ENCODE assay signal across 17 cellular contexts in the genomic region with DNA sequence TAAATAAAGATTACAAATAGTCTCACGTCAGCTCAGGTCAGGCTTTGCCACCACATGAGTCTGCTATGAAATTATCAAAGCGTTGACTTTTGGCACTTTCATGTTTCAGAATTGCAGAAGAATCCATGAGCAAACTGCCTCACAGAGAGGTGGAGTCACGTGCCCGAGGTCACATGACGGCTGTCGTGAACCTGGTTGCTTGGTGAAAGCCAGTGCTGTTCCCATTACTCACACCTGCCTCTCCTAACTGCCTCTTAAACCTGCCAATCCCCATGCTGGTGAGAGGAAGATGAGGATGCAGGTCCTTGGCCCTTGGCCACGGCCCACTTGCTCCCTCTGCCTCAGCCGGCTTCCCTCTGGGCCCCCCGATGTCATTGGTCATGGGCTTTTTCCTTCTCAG.
A peak's percentile ranks its signal among the peaks of the same experiment; 100 is the strongest.
DNase-seq lines count a peak whose midpoint lies in the region; ATAC-seq, FAIRE-seq and TF ChIP-seq lines count a peak whose summit lies in the region.
"Had no signal": no experiment of that assay in that cellular context is flagged by ENCODE, and none has a peak within 500 bp of the region (broad histone marks: within the 10 kb centered on the region; RNA-seq: fewer than 3 reads in every experiment).

No MANE protein-coding gene starts in this region.

- H3K79me2 ChIP-seq in HepG2 (ENCODE audit: insufficient read depth, low read length) (no peaks in the 10 kb centered on the region), GM12878 (ENCODE audit: control insufficient read depth, insufficient read depth, low read length) (no peaks in the 10 kb centered on the region)

- H3K9me3 ChIP-seq in HepG2 (ENCODE audit: low read length), result no peaks in the 10 kb centered on the region
- no peaks in the 10 kb centered on the region for H3K9me3 ChIP-seq in right lobe of liver
- no peaks in the 10 kb centered on the region; the same call in 2 of the 3 replicates for H3K9me3 ChIP-seq in GM12878 (replicated peaks; ENCODE audit: control insufficient read depth, insufficient read depth, low read length)
- H3K9me3 ChIP-seq in esophagus muscularis mucosa, result no peaks in the 10 kb centered on the region
- H3K9me3 ChIP-seq: BLaER1, HAP-1 had no signal

- in situ Hi-C loops in HepG2 (cut with HindIII; ENCODE audit: extremely low pct_ligation_motif_present, low pct_unique_long_range_greater_than_20kb) (no loop called here), GM12878 (cut with MboI) (no loop called here)

- ATAC-seq in HepG2 (no peak), right lobe of liver (no peak), GM12878 (no peak), GM19023 (IDR thresholded peaks at IDR 0.05; ENCODE audit: unreplicated experiment) (no peak), HG03432 (IDR thresholded peaks at IDR 0.05; ENCODE audit: unreplicated experiment) (no peak)

- no peak overlapping the region for H3K9ac ChIP-seq in HepG2 (ENCODE audit: insufficient read depth, low read depth, low read length)
- no peak overlapping the region for H3K9ac ChIP-seq in GM12878 (ENCODE audit: control insufficient read depth, insufficient read depth, low read length)
- H3K9ac ChIP-seq: BLaER1, KMS-11 had no signal

- H3K4me2 ChIP-seq in HepG2 (ENCODE audit: low read depth, low read length) (no peak overlapping the region), GM12878 (ENCODE audit: control insufficient read depth, insufficient read depth) (no peak overlapping the region)
- H3K4me2 ChIP-seq: BLaER1, KMS-11 had no signal

- FAIRE-seq in HepG2 (lab: Jason Lieb, UNC) (no peak), GM12878 (lab: Jason Lieb, UNC) (no peak)
- FAIRE-seq: GM18507, HTR-8/SVneo had no signal

- H4K20me1 ChIP-seq in HepG2 (ENCODE audit: insufficient read depth, low read length) (no peaks in the 10 kb centered on the region), GM12878 (ENCODE audit: control insufficient read depth, insufficient read depth) (no peaks in the 10 kb centered on the region)
- H4K20me1 ChIP-seq: BLaER1 had no signal

- POLR2A ChIA-PET in HepG2 (lab: Yijun Ruan, JAX), result no interaction called here
- POLR2A ChIA-PET in GM12878 (lab: Charles Lee), result no interaction called here

- no peak overlapping the region for H3K4me3 ChIP-seq in HepG2 (replicated peaks in 1 of 3; ENCODE audit: insufficient read depth in 1 of 3, low read depth in 2 of 3, low read length in 3 of 3)
- H3K4me3 ChIP-seq in right lobe of liver, result no peak overlapping the region
- H3K4me3 ChIP-seq in GM12878, result no peak overlapping the region
- H3K4me3 ChIP-seq in esophagus muscularis mucosa, result no peak overlapping the region
- H3K4me3 ChIP-seq: BLaER1, HAP-1 had no signal

- 30% methylated on average over 8 of the region's 9 CpGs for WGBS in HepG2 (ENCODE audit: low lambda C conversion rate)
- 68% methylated on average over 8 of the region's 9 CpGs for WGBS in right lobe of liver (ENCODE audit: insufficient coverage, low coverage, low lambda C conversion rate, missing lambda C conversion rate)
- 39% methylated on average over 9 of the region's 9 CpGs for WGBS in GM12878 (ENCODE audit: insufficient coverage, insufficient replicate concordance, low lambda C conversion rate, missing lambda C conversion rate)
- WGBS in esophagus muscularis mucosa, result 78% methylated on average over 9 of the region's 9 CpGs

- SMC1A ChIA-PET in GM12878 (lab: Charles Lee; ENCODE audit: uncharacterized antibody, unreplicated experiment), result no interaction called here

- TF ChIP-seq POLR2A in HepG2 (IDR thresholded peaks at IDR 0.05; ENCODE audit: insufficient read depth in 1 of 2, low read depth in 2 of 2, low read length in 2 of 2) (no peak), right lobe of liver (IDR thresholded peaks at IDR 0.05) (no peak), GM12878 (IDR thresholded peaks at IDR 0.05; ENCODE audit: low read depth, low read length) (no peak), esophagus muscularis mucosa (IDR thresholded peaks at IDR 0.05; ENCODE audit: low read depth) (no peak)

- no peak for DNase-seq in HepG2 (ENCODE audit: low spot score)
- DNase-seq in right lobe of liver, result no peak
- DNase-seq in GM12878 (ENCODE audit: low read depth, low spot score), result no peak
- DNase-seq in esophagus muscularis mucosa (ENCODE audit: extremely low spot score), result peak; percentile 88
- DNase-seq in COLO668 (lab: John Stamatoyannopoulos, UW; ENCODE audit: unreplicated experiment), result no peak
- DNase-seq: AML-193; CD8-positive, alpha-beta memory T cell; DMS53; GF-D8; GOT3 had no signal

- TF ChIP-seq CTCF in HepG2 (CRISPR knock-in tag; IDR thresholded peaks at IDR 0.05), result no peak
- no peak for TF ChIP-seq CTCF in right lobe of liver (IDR thresholded peaks at IDR 0.05)
- TF ChIP-seq CTCF in GM12878 (IDR thresholded peaks at IDR 0.05 in 2 of 3, conservative IDR thresholded peaks at IDR 0.05 in 1 of 3; ENCODE audit: control insufficient read depth in 2 of 3, extremely low read depth in 1 of 3, insufficient read depth in 1 of 3, low read depth in 3 of 3, low read length in 3 of 3), result no peak
- TF ChIP-seq CTCF in esophagus muscularis mucosa (IDR thresholded peaks at IDR 0.05), result no peak

- CTCF ChIA-PET in HepG2 (lab: Yijun Ruan, JAX; ENCODE audit: low intra/inter-chr PET ratio, low total read pairs) (no interaction called here), GM12878 (lab: Yijun Ruan, JAX) (no interaction called here)

- TF ChIP-seq RAD21 in HepG2 (CRISPR knock-in tag; IDR thresholded peaks at IDR 0.05) (no peak), GM12878 (IDR thresholded peaks at IDR 0.05; ENCODE audit: insufficient read depth, low read depth, low read length) (no peak)

- TF ChIP-seq EP300 in HepG2 (IDR thresholded peaks at IDR 0.05; ENCODE audit: low read depth in 2 of 2, low read length in 2 of 2) (no peak), HepG2 (CRISPR knock-in tag; IDR thresholded peaks at IDR 0.05; ENCODE audit: borderline replicate concordance) (no peak), GM12878 (IDR thresholded peaks at IDR 0.05; ENCODE audit: borderline replicate concordance in 1 of 2, control insufficient read depth in 1 of 2, low read depth in 2 of 2, low read length in 2 of 2) (no peak), esophagus muscularis mucosa (IDR thresholded peaks at IDR 0.05) (no peak)

- H2AFZ ChIP-seq in HepG2 (ENCODE audit: low read length) (no peak overlapping the region), GM12878 (ENCODE audit: control insufficient read depth, low read depth, low read length) (no peak overlapping the region)

- no peaks in the 10 kb centered on the region for H3K36me3 ChIP-seq in HepG2 (replicated peaks in 1 of 2; ENCODE audit: control insufficient read depth in 1 of 2, insufficient read depth in 2 of 2, low read length in 2 of 2)
- H3K36me3 ChIP-seq in right lobe of liver, result no peaks in the 10 kb centered on the region
- H3K36me3 ChIP-seq in GM12878 (ENCODE audit: control insufficient read depth in 2 of 2, insufficient read depth in 2 of 2, low read length in 1 of 2), result no peaks in the 10 kb centered on the region
- H3K36me3 ChIP-seq in esophagus muscularis mucosa, result no peaks in the 10 kb centered on the region
- H3K36me3 ChIP-seq: BLaER1, HAP-1 had no signal

- intact Hi-C loops in HepG2 (cut with micrococcal nuclease; ENCODE audit: unreplicated experiment) (no loop called here), right lobe of liver (cut with DNase I) (no loop called here), GM12878 (cut with micrococcal nuclease; ENCODE audit: unreplicated experiment) (no loop called here), esophagus muscularis mucosa (cut with DNase I) (no loop called here)

- no peak overlapping the region for H3K27ac ChIP-seq in HepG2 (ENCODE audit: extremely low read length, insufficient read depth, low read length)
- no peak overlapping the region for H3K27ac ChIP-seq in right lobe of liver
- no peak overlapping the region for H3K27ac ChIP-seq in GM12878 (ENCODE audit: control insufficient read depth, insufficient read depth)
- no peak overlapping the region for H3K27ac ChIP-seq in esophagus muscularis mucosa (replicated peaks in 1 of 4)
- H3K27ac ChIP-seq: BLaER1, KMS-11 had no signal

- BruUV-seq in HepG2 (replicated peaks; lab: Mats Ljungman, UMichigan) (no TSS peak), GM12878 (replicated peaks; lab: Mats Ljungman, UMichigan) (no TSS peak)

- RAD21 ChIA-PET in GM12878 (lab: Charles Lee; ENCODE audit: unreplicated experiment), result no interaction called here

- H3K27me3 ChIP-seq in HepG2 (ENCODE audit: control insufficient read depth in 1 of 2, insufficient read depth in 2 of 2, low read length in 2 of 2) (peaks cover 0 to 2% of the 10 kb centered on the region in 2 experiments; a peak in 1 of 5 replicates), right lobe of liver (no peaks in the 10 kb centered on the region), GM12878 (replicated peaks in 1 of 2; ENCODE audit: control insufficient read depth in 2 of 2, insufficient read depth in 2 of 2, low read length in 1 of 2) (no peaks in the 10 kb centered on the region), esophagus muscularis mucosa (no peaks in the 10 kb centered on the region)
- H3K27me3 ChIP-seq: BLaER1 had no signal

- H3K4me1 ChIP-seq in HepG2 (ENCODE audit: insufficient read depth, low read length) (no peaks in the 10 kb centered on the region), right lobe of liver (no peaks in the 10 kb centered on the region), GM12878 (ENCODE audit: control insufficient read depth, insufficient read depth, low read length) (no peaks in the 10 kb centered on the region), esophagus muscularis mucosa (no peaks in the 10 kb centered on the region)
- H3K4me1 ChIP-seq: BLaER1, HAP-1 had no signal

TF ChIP-seq in GM12878, 131 proteins besides CTCF, POLR2A, EP300 and RAD21 (continues in another document):
- TF ChIP-seq ZBED1 (IDR thresholded peaks at IDR 0.05; ENCODE audit: borderline replicate concordance) (no peak), NFXL1 (IDR thresholded peaks at IDR 0.05; ENCODE audit: borderline replicate concordance) (no peak), RAD51 (IDR thresholded peaks at IDR 0.05) (peak; percentile 49; the same call in 1 of the 2 replicates)
